8 cellular contexts compared by ENCODE assay signal in the genomic region with DNA sequence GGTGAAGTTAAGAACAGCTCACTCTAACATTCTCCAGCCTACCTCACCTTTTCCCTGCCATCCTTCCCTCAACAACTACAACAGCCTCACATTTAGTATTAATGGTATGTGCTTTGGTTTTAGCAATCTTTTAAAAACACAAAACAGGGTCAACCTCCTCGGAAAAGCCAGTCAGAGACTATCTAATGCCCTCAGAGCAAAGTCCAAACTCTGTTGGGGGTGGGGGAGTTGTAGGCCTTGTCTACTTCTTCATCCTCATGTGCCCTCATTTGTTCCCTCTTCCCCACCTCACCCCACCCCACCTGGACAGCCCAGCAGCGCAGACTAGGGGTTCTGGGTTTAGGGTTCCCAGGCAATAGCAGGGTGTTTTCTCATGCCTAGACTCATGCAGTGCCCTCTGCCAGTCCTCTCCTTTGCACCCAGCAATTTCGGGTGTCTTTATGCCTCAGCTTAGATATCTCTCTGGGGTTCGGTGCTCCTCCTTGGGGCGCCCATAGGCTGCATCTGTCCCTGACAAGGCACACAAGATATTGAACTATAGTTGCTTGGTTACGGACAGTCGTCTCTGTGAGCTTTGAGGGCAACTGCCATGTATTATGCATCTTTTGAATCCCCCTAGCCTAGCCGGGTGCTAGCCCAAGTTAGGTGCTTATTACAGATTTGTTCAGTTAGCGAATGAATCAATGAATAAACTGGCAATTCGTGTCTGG. TPM values are rescaled to one million over a fixed set of nuclear protein-coding genes. Genes with fewer than 3 reads are reported as not detected.
DNase-seq lines count a peak whose midpoint lies in the region; ATAC-seq and TF ChIP-seq lines count a peak whose summit lies in the region.

No MANE protein-coding gene starts in this region.

- no peaks in the 10 kb centered on the region for H3K27me3 ChIP-seq in iPS-18a (ENCODE audit: control insufficient read depth, insufficient read depth, low read length)
- no peaks in the 10 kb centered on the region for H3K27me3 ChIP-seq in spleen (replicated peaks in 1 of 7)
- no peaks in the 10 kb centered on the region for H3K27me3 ChIP-seq in foreskin keratinocyte

- H3K4me3 Mint-ChIP-seq in HFFc6: peak overlapping the region; percentile 89
- H3K4me3 Mint-ChIP-seq in activated CD8-positive, alpha-beta T cell treated with anti-CD3 and anti-CD28 coated beads for 36 hours: peak overlapping the region; percentile 87

- 63 to 78% (median 70%) methylated on average over 10 of the region's 10 CpGs for WGBS in spleen, 5 donors

- TF ChIP-seq POLR2A in spleen (IDR thresholded peaks at IDR 0.05): no peak

- no peak for ATAC-seq in activated CD8-positive, alpha-beta T cell treated with anti-CD3 and anti-CD28 coated beads for 36 hours
- no peak for ATAC-seq in foreskin keratinocyte

- peaks cover 22% of the 10 kb centered on the region for H3K4me1 Mint-ChIP-seq in HFFc6 (ENCODE audit: low read depth)
- H3K4me1 Mint-ChIP-seq in activated CD8-positive, alpha-beta T cell treated with anti-CD3 and anti-CD28 coated beads for 36 hours (ENCODE audit: low read depth): peaks cover 27% of the 10 kb centered on the region

- H3K4me3 ChIP-seq in iPS-18a (ENCODE audit: low read length) (peak overlapping the region; percentile 61), spleen (peak overlapping the region in 7 of 8 donors; percentile 87 to 99 (median 93))

- intact Hi-C loops in activated CD8-positive, alpha-beta T cell treated with anti-CD3 and anti-CD28 coated beads for 36 hours (cut with micrococcal nuclease): no loop called here
- intact Hi-C loops in spleen (cut with DNase I; ENCODE audit: low total_unique reads): no loop called here

- H3K4me1 ChIP-seq in iPS-18a (ENCODE audit: control insufficient read depth, low read depth, low read length) (peaks cover 4% of the 10 kb centered on the region), spleen (peaks cover 10 to 62% (median 34%) of the 10 kb centered on the region in 6 donors), foreskin keratinocyte (no peaks in the 10 kb centered on the region)

- no peaks in the 10 kb centered on the region for H3K9me3 Mint-ChIP-seq in HFFc6
- no peaks in the 10 kb centered on the region for H3K9me3 Mint-ChIP-seq in activated CD8-positive, alpha-beta T cell treated with anti-CD3 and anti-CD28 coated beads for 36 hours

- TF ChIP-seq CTCF in HFFc6 (IDR thresholded peaks at IDR 0.05) (no peak), spleen (IDR thresholded peaks at IDR 0.05 in 8 of 11, conservative IDR thresholded peaks at IDR 0.05 in 3 of 11) (no peak), foreskin keratinocyte (conservative IDR thresholded peaks at IDR 0.05) (no peak)
- TF ChIP-seq CTCF in activated CD8-positive, alpha-beta T cell treated with anti-CD3 and anti-CD28 coated beads for 36 hours (IDR thresholded peaks at IDR 0.05): no peak

- H3K36me3 Mint-ChIP-seq in HFFc6 (ENCODE audit: low read depth): peaks cover 9% of the 10 kb centered on the region
- peaks cover 31% of the 10 kb centered on the region for H3K36me3 Mint-ChIP-seq in activated CD8-positive, alpha-beta T cell treated with anti-CD3 and anti-CD28 coated beads for 36 hours (ENCODE audit: low read depth)

- H3K27me3 Mint-ChIP-seq in HFFc6 (ENCODE audit: insufficient read depth): no peaks in the 10 kb centered on the region; the same call in 1 of the 2 replicates
- no peaks in the 10 kb centered on the region for H3K27me3 Mint-ChIP-seq in activated CD8-positive, alpha-beta T cell treated with anti-CD3 and anti-CD28 coated beads for 36 hours

- H3K36me3 ChIP-seq in iPS-18a (ENCODE audit: control insufficient read depth, low read depth, low read length) (peaks cover 18% of the 10 kb centered on the region), spleen (peaks cover 0 to 20% (median 11%) of the 10 kb centered on the region in 6 donors)

- CTCF ChIA-PET in activated CD8-positive, alpha-beta T cell treated with anti-CD3 and anti-CD28 coated beads for 36 hours (lab: Charles Lee): interaction anchor here (1.1 to 2.2 kb wide), 2 partner anchors 80 to 94 kb away, joined by 3 to 6 read pairs; no protein-coding TSS in a partner anchor

- peak overlapping the region; percentile 24 for H3K9ac ChIP-seq in iPS-18a (ENCODE audit: low read length)

- POLR2A ChIA-PET in activated CD8-positive, alpha-beta T cell treated with anti-CD3 and anti-CD28 coated beads for 36 hours (lab: Charles Lee): interaction anchor here (1.2 kb wide), 1 partner anchor 81 kb away, joined by 3 read pairs; no protein-coding TSS in a partner anchor

- peak overlapping the region; percentile 68 for H3K27ac Mint-ChIP-seq in HFFc6
- peak overlapping the region; percentile 81 for H3K27ac Mint-ChIP-seq in activated CD8-positive, alpha-beta T cell treated with anti-CD3 and anti-CD28 coated beads for 36 hours

- DNase-seq in HFFc6 (no peak), spleen (no peak), dermis blood vessel endothelial cell (no peak), SK-N-DZ (ENCODE audit: low spot score) (no peak), foreskin keratinocyte (no peak), germinal center (ENCODE audit: low spot score) (no peak)
- no peak for DNase-seq in activated CD8-positive, alpha-beta T cell treated with anti-CD3 and anti-CD28 coated beads for 36 hours

- H3K9me3 ChIP-seq in iPS-18a (ENCODE audit: control insufficient read depth, low read depth, low read length) (no peaks in the 10 kb centered on the region), spleen (no peaks in the 10 kb centered on the region)

- H3K27ac ChIP-seq in iPS-18a (ENCODE audit: low read length) (no peak overlapping the region), spleen (peak overlapping the region in 6 of 8 donors; percentile 61 to 88 (median 78)), foreskin keratinocyte (no peak overlapping the region)

RNA-seq across cellular contexts. Expression of a gene that starts 0.8 kb away (rescaled TPM):
- total RNA-seq in HFFc6 (2021; fragmentation: NEBNext Ultra II Directional; extraction: Animal tissue kit (Norgen Biotek cat#: 25700)): 10 to 100 TPM; 30.8 to 44.6 (median 38.5) TPM
- 100 to 1,000 TPM; 114 to 117 TPM for total RNA-seq in activated CD8-positive, alpha-beta T cell treated with anti-CD3 and anti-CD28 coated beads for 36 hours
- total RNA-seq in spleen: 10 to 100 TPM; 31.8 to 44.3 (median 34.8) TPM
- polyA plus RNA-seq in spleen: 10 to 100 TPM; 15.3 to 20.1 (median 19.0) TPM
- 14.3 and 28.4 TPM in 2 replicates for total RNA-seq in dermis blood vessel endothelial cell
- 39.6 and 55.9 TPM in 2 replicates for polyA plus RNA-seq in SK-N-DZ (2014; cell fraction: cytosol; rRNA removed)
- polyA plus RNA-seq in SK-N-DZ (2014; cell fraction: nucleus; rRNA removed): 39.1 and 55.0 TPM in 2 replicates
- total RNA-seq in foreskin keratinocyte: 76.4 and 97.3 TPM in 2 replicates
- 46.1 and 61.7 TPM in 2 replicates for polyA plus RNA-seq in foreskin keratinocyte

RNA-seq across cellular contexts. Expression of a gene that starts 54.0 kb away (rescaled TPM):
- total RNA-seq in HFFc6 (2021; fragmentation: NEBNext Ultra II Directional; extraction: Animal tissue kit (Norgen Biotek cat#: 25700)): 1 to 10 TPM; 4.6 to 6.7 (median 4.9) TPM
- not detected for total RNA-seq in activated CD8-positive, alpha-beta T cell treated with anti-CD3 and anti-CD28 coated beads for 36 hours
- total RNA-seq in spleen: 1 to 10 TPM in 5 of 7 donors, under 1 TPM in 2; 0.67 to 3.8 (median 1.1) TPM
- under 1 TPM; 0.07 to 0.38 (median 0.30) TPM for polyA plus RNA-seq in spleen
- total RNA-seq in dermis blood vessel endothelial cell: 0.28 and 0.68 TPM in 2 replicates
- 2.3 and 3.3 TPM in 2 replicates for polyA plus RNA-seq in SK-N-DZ (2014; cell fraction: cytosol; rRNA removed)
- 0.39 and 1.2 TPM in 2 replicates for polyA plus RNA-seq in SK-N-DZ (2014; cell fraction: nucleus; rRNA removed)
- 4.7 and 5.0 TPM in 2 replicates for total RNA-seq in foreskin keratinocyte
- 3.5 and 3.7 TPM in 2 replicates for polyA plus RNA-seq in foreskin keratinocyte

RNA-seq across cellular contexts. Expression of a gene that starts 56.0 kb away (rescaled TPM):
- total RNA-seq in HFFc6 (2021; fragmentation: NEBNext Ultra II Directional; extraction: Animal tissue kit (Norgen Biotek cat#: 25700)): under 1 TPM in 1 of 6 experiments, not detected in 5; 0.37 TPM
- 100 to 1,000 TPM; 277 to 282 TPM for total RNA-seq in activated CD8-positive, alpha-beta T cell treated with anti-CD3 and anti-CD28 coated beads for 36 hours
- total RNA-seq in spleen (1,000 to 10,000 TPM; 3,224 to 5,563 (median 4,811) TPM), dermis blood vessel endothelial cell (2.8 and 4.8 TPM in 2 replicates), foreskin keratinocyte (4.0 and 7.2 TPM in 2 replicates)
- polyA plus RNA-seq in spleen (1,000 to 10,000 TPM; 3,319 to 4,860 (median 4,644) TPM), foreskin keratinocyte (6.3 and 9.4 TPM in 2 replicates)
- 28.0 and 54.1 TPM in 2 replicates for polyA plus RNA-seq in SK-N-DZ (2014; cell fraction: cytosol; rRNA removed)
- 6.8 and 10.0 TPM in 2 replicates for polyA plus RNA-seq in SK-N-DZ (2014; cell fraction: nucleus; rRNA removed)

Comparison
In these comparisons a context has a peak if more than half of its experiments do, and no peak if none do; other contexts are left out.
1. H3K27ac ChIP-seq: peak in spleen (6 of 8); none in iPS-18a (single experiment) and foreskin keratinocyte (single experiment).
2. RNA of a gene that starts 56.0 kb away (total RNA-seq): 3,224 to 5,563 TPM in spleen and 277 to 282 TPM in activated CD8-positive, alpha-beta T cell treated with anti-CD3 and anti-CD28 coated beads for 36 hours; 2.8 to 4.8 TPM in dermis blood vessel endothelial cell, 4.0 to 7.2 TPM in foreskin keratinocyte and 0.37 TPM in HFFc6; every median in the first group is over 10 times any median in the second.